ENCODE assay signal across 12 cellular contexts in the genomic region with DNA sequence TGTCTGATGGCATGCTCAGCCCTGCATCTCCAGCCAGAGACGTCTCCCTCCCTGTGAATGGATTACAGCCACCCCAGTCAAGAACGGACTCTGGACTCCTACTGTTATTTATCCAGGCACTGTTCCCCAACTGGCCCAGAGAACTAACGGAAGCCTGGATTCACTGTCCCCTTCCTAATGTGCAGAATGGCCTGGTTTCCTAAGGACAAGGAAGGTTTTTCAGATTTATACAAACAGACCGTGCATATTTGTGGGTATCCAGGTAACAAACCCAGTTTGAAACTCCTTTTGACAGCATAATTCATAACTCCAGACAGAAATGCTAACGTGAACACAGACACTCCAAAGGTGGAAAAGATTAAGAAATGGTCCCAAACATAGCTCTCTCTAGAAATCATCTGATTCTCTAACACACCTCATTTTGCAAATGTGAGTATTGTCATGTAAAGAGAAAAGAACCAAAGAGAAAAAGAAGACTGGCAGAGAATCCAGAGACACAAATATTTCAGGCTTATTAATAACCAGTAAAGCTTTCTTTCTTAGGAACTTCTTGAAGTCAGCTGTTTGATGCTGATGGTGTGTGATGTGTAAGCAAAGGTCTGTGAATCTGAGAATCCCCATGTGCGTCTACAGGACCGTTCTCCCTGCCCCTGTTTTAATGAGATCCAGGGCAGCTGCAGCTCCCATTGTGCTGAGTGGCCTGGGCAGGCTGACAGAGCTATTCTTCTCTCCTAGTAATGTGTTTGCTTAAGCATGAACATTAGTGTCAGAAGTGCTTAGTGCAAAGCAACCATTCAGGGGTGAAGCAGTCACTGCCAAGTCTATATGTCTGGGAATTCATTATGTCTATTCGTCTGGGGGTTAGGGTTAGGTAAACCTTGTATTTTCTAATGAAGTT.
DNase-seq lines count a peak whose midpoint lies in the region; ATAC-seq, FAIRE-seq and TF ChIP-seq lines count a peak whose summit lies in the region.
"Had no signal": no experiment of that assay in that cellular context is flagged by ENCODE, and none has a peak within 500 bp of the region (broad histone marks: within the 10 kb centered on the region; RNA-seq: fewer than 3 reads in every experiment).

No MANE protein-coding gene starts in this region.

- H3K9me3 ChIP-seq in AG04450 (ENCODE audit: control insufficient read depth, insufficient read depth, low read length) (0 out of 2 replicates have a peak, but pooled peaks cover 3% of the 10 kb centered on the region), mammary epithelial cell (replicated peaks; ENCODE audit: insufficient read depth, low read length) (no peaks in the 10 kb centered on the region), HepG2 (ENCODE audit: low read length) (no peaks in the 10 kb centered on the region)
- H3K9me3 ChIP-seq in CD8-positive, alpha-beta memory T cell (ENCODE audit: low read length): no peaks in the 10 kb centered on the region

- H3K4me3 ChIP-seq in AG04450 (ENCODE audit: low read depth, low read length): no peak overlapping the region
- no peak overlapping the region for H3K4me3 ChIP-seq in mammary epithelial cell (replicated peaks in 1 of 3; ENCODE audit: insufficient read depth in 1 of 3, low read depth in 2 of 3, low read length in 3 of 3)
- H3K4me3 ChIP-seq in HepG2 (replicated peaks in 1 of 3; ENCODE audit: insufficient read depth in 1 of 3, low read depth in 2 of 3, low read length in 3 of 3): peak overlapping the region; percentile 29 to 59 (median 46)
- H3K4me3 ChIP-seq in CD8-positive, alpha-beta memory T cell (ENCODE audit: low read length): no peak overlapping the region
- H3K4me3 ChIP-seq: SK-N-MC had no signal

- no peak overlapping the region for H3K4me3 Mint-ChIP-seq in nephron progenitor cell
- peak overlapping the region in 1 of 7 donors; percentile 2 for H3K4me3 Mint-ChIP-seq in CD8-positive, alpha-beta memory T cell
- H3K4me3 Mint-ChIP-seq: CD14-positive monocyte; central memory CD8-positive, alpha-beta T cell had no signal

- no peak overlapping the region for H3K27ac Mint-ChIP-seq in nephron progenitor cell
- H3K27ac Mint-ChIP-seq in CD8-positive, alpha-beta memory T cell: peak overlapping the region in 1 of 8 donors; percentile 64

- H3K79me2 ChIP-seq in mammary epithelial cell (ENCODE audit: insufficient read depth, low read length) (no peaks in the 10 kb centered on the region), HepG2 (ENCODE audit: insufficient read depth, low read length) (no peaks in the 10 kb centered on the region)

- H2AFZ ChIP-seq in mammary epithelial cell (ENCODE audit: low read depth, low read length) (peak overlapping the region; percentile 82), HepG2 (ENCODE audit: low read length) (peak overlapping the region; percentile 21)

- no peak for TF ChIP-seq POLR2A in HepG2 (IDR thresholded peaks at IDR 0.05; ENCODE audit: insufficient read depth in 1 of 2, low read depth in 2 of 2, low read length in 2 of 2)

- dilution Hi-C loops in mammary epithelial cell (cut with HindIII; ENCODE audit: low sequenced_read_pairs): loop anchor here (5.0 kb wide), 1 partner anchor 71 kb away; no protein-coding TSS in a partner anchor

- H3K27me3 Mint-ChIP-seq in nephron progenitor cell (ENCODE audit: low read depth, poor library complexity): peaks cover 13% of the 10 kb centered on the region
- no peaks in the 10 kb centered on the region for H3K27me3 Mint-ChIP-seq in CD8-positive, alpha-beta memory T cell
- H3K27me3 Mint-ChIP-seq: central memory CD8-positive, alpha-beta T cell had no signal

- ATAC-seq in HepG2 (peak; percentile 87), GM18867 (IDR thresholded peaks at IDR 0.05; ENCODE audit: unreplicated experiment) (no peak), HG02973 (IDR thresholded peaks at IDR 0.05; ENCODE audit: unreplicated experiment) (no peak)

- no peak overlapping the region for H3K9ac ChIP-seq in mammary epithelial cell (ENCODE audit: insufficient read depth, low read length)
- peak overlapping the region; percentile 26 for H3K9ac ChIP-seq in HepG2 (ENCODE audit: insufficient read depth, low read depth, low read length)

- CTCF ChIA-PET in AG04450 (lab: Charles Lee): interaction anchor here (0.8 to 1.6 kb wide), 3 partner anchors 42 to 133 kb away, joined by 3 to 5 read pairs (median 4); no protein-coding TSS in a partner anchor
- CTCF ChIA-PET in mammary epithelial cell (lab: Charles Lee; ENCODE audit: low non-redundant PET): no interaction called here
- CTCF ChIA-PET in HepG2 (lab: Yijun Ruan, JAX; ENCODE audit: low intra/inter-chr PET ratio, low total read pairs): no interaction called here
- CTCF ChIA-PET in CD8-positive, alpha-beta memory T cell (lab: Charles Lee): interaction anchor here (1.0 kb wide), 1 partner anchor 13 kb away, joined by 4 read pairs; no protein-coding TSS in a partner anchor

- in situ Hi-C loops in mammary epithelial cell (cut with MboI; ENCODE audit: low sequenced_read_pairs in 2 of 2): no loop called here
- in situ Hi-C loops in HepG2 (cut with HindIII; ENCODE audit: extremely low pct_ligation_motif_present, low pct_unique_long_range_greater_than_20kb): loop anchor here (10.0 kb wide), 1 partner anchor 86 kb away; a partner anchor contains a TSS

- TF ChIP-seq CTCF in AG04450 (IDR thresholded peaks at IDR 0.05; ENCODE audit: low read depth, low read length) (no peak), mammary epithelial cell (conservative IDR thresholded peaks at IDR 0.05 in 1 of 2, IDR thresholded peaks at IDR 0.05 in 1 of 2; ENCODE audit: extremely low read depth in 1 of 2, insufficient read depth in 1 of 2, low read depth in 1 of 2, low read length in 2 of 2) (no peak), HepG2 (CRISPR knock-in tag; IDR thresholded peaks at IDR 0.05) (no peak), nephron progenitor cell (IDR thresholded peaks at IDR 0.05) (no peak)

- TF ChIP-seq EP300 in HepG2 (IDR thresholded peaks at IDR 0.05; ENCODE audit: low read depth in 2 of 2, low read length in 2 of 2): no peak
- TF ChIP-seq EP300 in HepG2 (CRISPR knock-in tag; IDR thresholded peaks at IDR 0.05; ENCODE audit: borderline replicate concordance): no peak

- H3K4me1 Mint-ChIP-seq in nephron progenitor cell: peaks cover 47% of the 10 kb centered on the region
- H3K4me1 Mint-ChIP-seq in CD8-positive, alpha-beta memory T cell: peaks cover 0 to 16% (median 0%) of the 10 kb centered on the region in 3 donors
- H3K4me1 Mint-ChIP-seq: central memory CD8-positive, alpha-beta T cell had no signal

- H3K36me3 Mint-ChIP-seq in nephron progenitor cell (ENCODE audit: low read depth): no peaks in the 10 kb centered on the region
- no peaks in the 10 kb centered on the region for H3K36me3 Mint-ChIP-seq in CD8-positive, alpha-beta memory T cell
- H3K36me3 Mint-ChIP-seq: CD14-positive monocyte had no signal

- H3K4me2 ChIP-seq in mammary epithelial cell (ENCODE audit: insufficient read depth, low read depth, low read length) (peak overlapping the region; percentile 65), HepG2 (ENCODE audit: low read depth, low read length) (peak overlapping the region; percentile 93)

- no peaks in the 10 kb centered on the region for H3K9me3 Mint-ChIP-seq in nephron progenitor cell
- no peaks in the 10 kb centered on the region for H3K9me3 Mint-ChIP-seq in CD8-positive, alpha-beta memory T cell
- H3K9me3 Mint-ChIP-seq: central memory CD8-positive, alpha-beta T cell had no signal

- peak; percentile 75 for FAIRE-seq in HepG2 (lab: Jason Lieb, UNC)

- H3K27me3 ChIP-seq in AG04450 (ENCODE audit: control insufficient read depth, insufficient read depth, low read length) (no peaks in the 10 kb centered on the region), mammary epithelial cell (ENCODE audit: insufficient read depth, low read length) (no peaks in the 10 kb centered on the region), HepG2 (ENCODE audit: control insufficient read depth in 1 of 2, insufficient read depth in 2 of 2, low read length in 2 of 2) (no peaks in the 10 kb centered on the region)
- no peaks in the 10 kb centered on the region for H3K27me3 ChIP-seq in CD8-positive, alpha-beta memory T cell (ENCODE audit: insufficient read depth, low read length, poor library complexity, severe bottlenecking)

- H4K20me1 ChIP-seq in mammary epithelial cell (ENCODE audit: insufficient read depth, low read length): no peaks in the 10 kb centered on the region
- no peaks in the 10 kb centered on the region for H4K20me1 ChIP-seq in HepG2 (ENCODE audit: insufficient read depth, low read length)

- H3K36me3 ChIP-seq in mammary epithelial cell (ENCODE audit: insufficient read depth, low read length): no peaks in the 10 kb centered on the region
- no peaks in the 10 kb centered on the region for H3K36me3 ChIP-seq in HepG2 (replicated peaks in 1 of 2; ENCODE audit: control insufficient read depth in 1 of 2, insufficient read depth in 2 of 2, low read length in 2 of 2)
- H3K36me3 ChIP-seq in CD8-positive, alpha-beta memory T cell (ENCODE audit: insufficient read depth, low read length): no peaks in the 10 kb centered on the region

- intact Hi-C loops in mammary epithelial cell (cut with micrococcal nuclease) (no loop called here), HepG2 (cut with micrococcal nuclease; ENCODE audit: unreplicated experiment) (loop anchor here (2.0 to 5.0 kb wide), 4 partner anchors 48 to 109 kb away; a partner anchor contains a TSS)

- H3K4me1 ChIP-seq in mammary epithelial cell (ENCODE audit: insufficient read depth, low read length) (peaks cover 12% of the 10 kb centered on the region), HepG2 (ENCODE audit: insufficient read depth, low read length) (peaks cover 46% of the 10 kb centered on the region)
- no peaks in the 10 kb centered on the region for H3K4me1 ChIP-seq in CD8-positive, alpha-beta memory T cell (ENCODE audit: insufficient read depth, low read length)

- BruUV-seq in mammary epithelial cell (replicated peaks; lab: Mats Ljungman, UMichigan) (no TSS peak), HepG2 (replicated peaks; lab: Mats Ljungman, UMichigan) (no TSS peak)

- no peak for TF ChIP-seq RAD21 in HepG2 (CRISPR knock-in tag; IDR thresholded peaks at IDR 0.05)

- H3K27ac ChIP-seq in AG04450 (ENCODE audit: low read depth, low read length): peak overlapping the region; percentile 93
- H3K27ac ChIP-seq in mammary epithelial cell (ENCODE audit: insufficient read depth, low read depth, low read length): no peak overlapping the region
- peak overlapping the region; percentile 43 for H3K27ac ChIP-seq in HepG2 (ENCODE audit: extremely low read length, insufficient read depth, low read length)
- H3K27ac ChIP-seq in CD8-positive, alpha-beta memory T cell (ENCODE audit: low read depth, low read length): no peak overlapping the region
- H3K27ac ChIP-seq: SK-N-MC had no signal

- WGBS in mammary epithelial cell (ENCODE audit: low coverage, missing lambda C conversion rate): 79% methylated on average over 8 of the region's 8 CpGs
- WGBS in HepG2 (ENCODE audit: low lambda C conversion rate): under 1% methylated on average over 5 of the region's 8 CpGs

- DNase-seq in AG04450 (ENCODE audit: low read depth, low spot score) (no peak), NCI-H1694 (lab: John Stamatoyannopoulos, UW) (peak; percentile 77), mammary epithelial cell (no peak), HepG2 (ENCODE audit: low spot score) (peak; percentile 71), nephron progenitor cell (no peak)
- no peak for DNase-seq in CD8-positive, alpha-beta memory T cell
- DNase-seq: stimulated activated CD4-positive, alpha-beta T cell treated with anti-CD3 and anti-CD28 coated beads, Interleukin-12 subunit alpha, Interleukin-12 subunit beta, amount 100 ng/mL, for 4 hours had no signal

- POLR2A ChIA-PET in AG04450 (lab: Yijun Ruan, JAX): interaction anchor here (0.5 to 2.3 kb wide), 7 partner anchors 20 to 357 kb away, joined by 3 to 8 read pairs (median 6); no protein-coding TSS in a partner anchor
- POLR2A ChIA-PET in HepG2 (lab: Yijun Ruan, JAX): interaction anchor here (0.7 to 3.4 kb wide), 15 partner anchors 9 to 88 kb away, joined by 3 to 33 read pairs (median 3); a partner anchor contains a TSS
- POLR2A ChIA-PET in CD8-positive, alpha-beta memory T cell (lab: Charles Lee): no interaction called here

Comparison
In these comparisons a context has a peak if more than half of its experiments do, and no peak if none do; other contexts are left out.
1. DNase-seq: peak in NCI-H1694 (single experiment) and HepG2 (single experiment); none in AG04450 (single experiment), mammary epithelial cell (single experiment), nephron progenitor cell (single experiment) and CD8-positive, alpha-beta memory T cell (0 of 5).
2. H3K27ac ChIP-seq: peak in AG04450 (single experiment) and HepG2 (single experiment); none in mammary epithelial cell (single experiment) and CD8-positive, alpha-beta memory T cell (single experiment).
3. H3K4me3 ChIP-seq: peak in HepG2 (3 of 3); none in AG04450 (single experiment), mammary epithelial cell (0 of 3) and CD8-positive, alpha-beta memory T cell (single experiment).
4. CTCF ChIA-PET loops: an anchor here in AG04450 (0.8 to 1.6 kb wide) and CD8-positive, alpha-beta memory T cell (1.0 kb wide); none called in mammary epithelial cell and HepG2.